16 cellular contexts compared by ENCODE assay signal in the genomic region with DNA sequence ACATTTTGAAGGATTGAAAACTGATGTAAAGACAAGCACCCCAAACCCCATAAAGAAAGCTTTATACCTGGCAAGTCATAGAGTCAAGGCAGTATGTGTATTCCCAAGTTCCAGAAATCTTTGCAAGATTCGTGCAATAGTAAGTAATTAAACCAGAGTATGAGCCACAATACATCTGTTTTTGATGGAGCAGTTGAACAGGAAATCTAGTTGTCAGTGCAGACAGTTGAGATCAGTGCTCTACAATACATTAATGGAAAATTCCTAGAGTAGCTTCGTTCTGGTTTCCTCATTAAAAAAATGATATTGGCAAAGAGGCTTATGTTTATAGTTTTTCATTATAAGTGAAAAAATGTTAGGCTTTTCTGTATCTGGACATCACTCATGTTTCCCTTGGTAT.
"Had no signal": no experiment of that assay in that cellular context is flagged by ENCODE, and none has a peak within 500 bp of the region (broad histone marks: within the 10 kb centered on the region; RNA-seq: fewer than 3 reads in every experiment).

No MANE protein-coding gene starts in this region.

- H3K9me3 ChIP-seq: ascending aorta, prostate gland, suprapubic skin had no signal

- DNase-seq: activated CD4-positive, alpha-beta T cell treated with anti-CD3 and anti-CD28 coated beads for 1 hour; activated CD4-positive, alpha-beta T cell treated with anti-CD3 and anti-CD28 coated beads, Interleukin-2, amount 50 U/mL, for 4 hours; activated naive CD4-positive, alpha-beta T cell treated with anti-CD3 and anti-CD28 coated beads for 36 hours; activated naive CD8-positive, alpha-beta T cell treated with anti-CD3 and anti-CD28 coated beads, Interleukin-2, amount 50 U/mL, for 24 hours; head of caudate nucleus; right cardiac atrium; small intestine had no signal

- H3K27me3 ChIP-seq: ascending aorta, suprapubic skin had no signal

- H3K27me3 Mint-ChIP-seq: activated naive CD8-positive, alpha-beta T cell treated with anti-CD3 and anti-CD28 coated beads, Interleukin-2, amount 50 U/mL, for 24 hours; stimulated activated naive CD8-positive, alpha-beta T cell treated with anti-CD3 and anti-CD28 coated beads, Interleukin-15, Interleukin-2, amounts not matched to agents 100 ng/mL and 50 ng/mL, for 24 hours; type B pancreatic cell had no signal

- H3K27ac ChIP-seq: ascending aorta, prostate gland, suprapubic skin had no signal

- H3K4me3 Mint-ChIP-seq: activated naive CD4-positive, alpha-beta T cell treated with anti-CD3 and anti-CD28 coated beads for 36 hours; activated naive CD8-positive, alpha-beta T cell treated with anti-CD3 and anti-CD28 coated beads, Interleukin-2, amount 50 U/mL, for 24 hours; nephron; stimulated activated naive CD8-positive, alpha-beta T cell treated with anti-CD3 and anti-CD28 coated beads, Interleukin-15, Interleukin-2, amounts not matched to agents 100 ng/mL and 50 ng/mL, for 24 hours; T-helper 2 cell treated with Interferon-gamma antibody and Interleukin-4, amounts not matched to agents 5 μg/mL and 100 μg/mL, for 36 hours; type B pancreatic cell had no signal

- H3K4me1 Mint-ChIP-seq: activated naive CD8-positive, alpha-beta T cell treated with anti-CD3 and anti-CD28 coated beads, Interleukin-2, amount 50 U/mL, for 24 hours; nephron had no signal

- H3K36me3 ChIP-seq: ascending aorta, prostate gland, suprapubic skin had no signal

- H3K4me3 ChIP-seq: ascending aorta, prostate gland, suprapubic skin had no signal

- H3K4me1 ChIP-seq: ascending aorta, prostate gland, suprapubic skin had no signal

- H3K9me3 Mint-ChIP-seq: nephron, type B pancreatic cell had no signal

- H3K36me3 Mint-ChIP-seq: type B pancreatic cell had no signal

- H3K27ac Mint-ChIP-seq: activated naive CD4-positive, alpha-beta T cell treated with anti-CD3 and anti-CD28 coated beads for 36 hours; activated naive CD8-positive, alpha-beta T cell treated with anti-CD3 and anti-CD28 coated beads, Interleukin-2, amount 50 U/mL, for 24 hours; activated T-helper 2 cell treated with anti-CD3 and anti-CD28 coated beads, Interferon-gamma antibody, Interleukin-2, Interleukin-4, amounts not matched to agents 10 μg/mL and 5 μg/mL and 100 μg/mL, durations not matched to agents 14 hours and 24 hours and 36 hours; nephron; stimulated activated naive CD8-positive, alpha-beta T cell treated with anti-CD3 and anti-CD28 coated beads, Interleukin-15, Interleukin-2, amounts not matched to agents 100 ng/mL and 50 ng/mL, for 24 hours; T-helper 2 cell treated with Interferon-gamma antibody and Interleukin-4, amounts not matched to agents 5 μg/mL and 100 μg/mL, for 36 hours; type B pancreatic cell had no signal

- ATAC-seq: activated naive CD8-positive, alpha-beta T cell treated with anti-CD3 and anti-CD28 coated beads, Interleukin-2, amount 50 U/mL, for 24 hours; esophagus mucosa; right cardiac atrium had no signal
